Comparison of ENCODE assay signal across 17 cellular contexts in genomic region chr14:60777856-60778578, GRCh38. TPM values are rescaled to one million over a fixed set of nuclear protein-coding genes. Genes with fewer than 3 reads are reported as not detected.
DNase-seq lines count a peak whose midpoint lies in the region; ATAC-seq and TF ChIP-seq lines count a peak whose summit lies in the region.
"Had no signal": no experiment of that assay in that cellular context is flagged by ENCODE, and none has a peak within 500 bp of the region (broad histone marks: within the 10 kb centered on the region; RNA-seq: fewer than 3 reads in every experiment).

No MANE protein-coding gene starts in this region.

- no peak overlapping the region for H3K4me3 ChIP-seq in fibroblast of villous mesenchyme (ENCODE audit: low read depth, low read length)
- H3K4me3 ChIP-seq in naive thymus-derived CD4-positive, alpha-beta T cell (ENCODE audit: low read length): no peak overlapping the region
- H3K4me3 ChIP-seq: heart right ventricle had no signal

- no peaks in the 10 kb centered on the region for H3K36me3 ChIP-seq in naive thymus-derived CD4-positive, alpha-beta T cell (ENCODE audit: control insufficient read depth in 2 of 3, insufficient read depth in 3 of 3, low read length in 3 of 3)
- H3K36me3 ChIP-seq: heart right ventricle had no signal

- TF ChIP-seq CTCF in fibroblast of villous mesenchyme (IDR thresholded peaks at IDR 0.05; ENCODE audit: insufficient read depth, low read depth, low read length): no peak

- peak; percentile 41 to 61 for ATAC-seq in activated CD4-positive, CD25-positive, alpha-beta regulatory T cell treated with anti-CD3 and anti-CD28 coated beads, Interleukin-2, amount 50 U/mL, for 24 hours
- peak; percentile 60 for ATAC-seq in activated T-helper 17 cell treated with anti-CD3 and anti-CD28 coated beads, Interleukin-2, amount 50 U/mL, for 72 hours (replicated peaks)
- no peak for ATAC-seq in naive thymus-derived CD4-positive, alpha-beta T cell
- ATAC-seq: WTC11 had no signal

- POLR2A ChIA-PET in naive thymus-derived CD4-positive, alpha-beta T cell (lab: Charles Lee): no interaction called here

- H3K36me3 Mint-ChIP-seq in activated T-helper 17 cell treated with anti-CD3 and anti-CD28 coated beads, Interleukin-2, amount 50 U/mL, for 72 hours (ENCODE audit: low read depth): no peaks in the 10 kb centered on the region
- H3K36me3 Mint-ChIP-seq in naive thymus-derived CD4-positive, alpha-beta T cell: peaks cover 0 to 3% (median 0%) of the 10 kb centered on the region in 5 donors
- H3K36me3 Mint-ChIP-seq: WTC11 had no signal

- H3K27me3 ChIP-seq in naive thymus-derived CD4-positive, alpha-beta T cell (ENCODE audit: control insufficient read depth in 2 of 2, insufficient read depth in 2 of 2, low read length in 2 of 2): no peaks in the 10 kb centered on the region
- H3K27me3 ChIP-seq: heart right ventricle had no signal

- no peak overlapping the region for H3K27ac Mint-ChIP-seq in activated T-helper 17 cell treated with anti-CD3 and anti-CD28 coated beads, Interleukin-2, amount 50 U/mL, for 72 hours
- no peak overlapping the region for H3K27ac Mint-ChIP-seq in naive thymus-derived CD4-positive, alpha-beta T cell
- H3K27ac Mint-ChIP-seq: activated T-cell treated with anti-CD3 and anti-CD28 coated beads, Interleukin-2, amount 50 U/mL, for 72 hours; progenitor cell of endocrine pancreas; WTC11 had no signal

- intact Hi-C loops in naive thymus-derived CD4-positive, alpha-beta T cell (cut with micrococcal nuclease): no loop called here

- no peaks in the 10 kb centered on the region for H3K9me3 ChIP-seq in naive thymus-derived CD4-positive, alpha-beta T cell (ENCODE audit: control insufficient read depth in 2 of 3, low read length in 3 of 3)
- H3K9me3 ChIP-seq: heart right ventricle had no signal

- peaks cover 6% of the 10 kb centered on the region for H3K4me1 Mint-ChIP-seq in activated T-helper 17 cell treated with anti-CD3 and anti-CD28 coated beads, Interleukin-2, amount 50 U/mL, for 72 hours
- H3K4me1 Mint-ChIP-seq in naive thymus-derived CD4-positive, alpha-beta T cell: peaks cover 6 to 27% (median 19%) of the 10 kb centered on the region in 7 donors

- no peak for DNase-seq in activated CD4-positive, CD25-positive, alpha-beta regulatory T cell (lab: John Stamatoyannopoulos, UW)
- DNase-seq in fibroblast of villous mesenchyme (ENCODE audit: low read depth) (peak; percentile 55), superior temporal gyrus (ENCODE audit: extremely low spot score) (peak; percentile 21), NCI-H1417 (lab: John Stamatoyannopoulos, UW) (no peak)
- DNase-seq in activated naive CD4-positive, alpha-beta T cell treated with anti-CD3 and anti-CD28 coated beads, Interleukin-2, amount 50 U/mL, for 16 hours: no peak
- no peak for DNase-seq in naive thymus-derived CD4-positive, alpha-beta T cell
- DNase-seq: activated T-cell treated with anti-CD3 and anti-CD28 coated beads, Interleukin-2, amount 50 U/mL, for 72 hours; cerebellar nuclear complex; DMS79 treated with DMSO at 0.1 percent for 48 hours; SHP77; substantia nigra had no signal

- no peaks in the 10 kb centered on the region for H3K27me3 Mint-ChIP-seq in activated T-helper 17 cell treated with anti-CD3 and anti-CD28 coated beads, Interleukin-2, amount 50 U/mL, for 72 hours
- H3K27me3 Mint-ChIP-seq in naive thymus-derived CD4-positive, alpha-beta T cell: no peaks in the 10 kb centered on the region
- H3K27me3 Mint-ChIP-seq: progenitor cell of endocrine pancreas had no signal

- peaks cover 0 to 3% of the 10 kb centered on the region in 2 donors for H3K4me1 ChIP-seq in naive thymus-derived CD4-positive, alpha-beta T cell (ENCODE audit: control insufficient read depth in 2 of 2, insufficient read depth in 2 of 2, low read length in 2 of 2)

- no peaks in the 10 kb centered on the region for H3K9me3 Mint-ChIP-seq in activated T-helper 17 cell treated with anti-CD3 and anti-CD28 coated beads, Interleukin-2, amount 50 U/mL, for 72 hours
- no peaks in the 10 kb centered on the region for H3K9me3 Mint-ChIP-seq in naive thymus-derived CD4-positive, alpha-beta T cell
- H3K9me3 Mint-ChIP-seq: activated T-cell treated with anti-CD3 and anti-CD28 coated beads, Interleukin-2, amount 50 U/mL, for 72 hours; WTC11 had no signal

- no peak overlapping the region for H3K27ac ChIP-seq in naive thymus-derived CD4-positive, alpha-beta T cell (ENCODE audit: low read depth, low read length)
- H3K27ac ChIP-seq: 22Rv1 had no signal

- no peak overlapping the region for H3K4me3 Mint-ChIP-seq in activated T-helper 17 cell treated with anti-CD3 and anti-CD28 coated beads, Interleukin-2, amount 50 U/mL, for 72 hours
- no peak overlapping the region for H3K4me3 Mint-ChIP-seq in naive thymus-derived CD4-positive, alpha-beta T cell
- H3K4me3 Mint-ChIP-seq: activated T-cell treated with anti-CD3 and anti-CD28 coated beads, Interleukin-2, amount 50 U/mL, for 72 hours; WTC11 had no signal

- CTCF ChIA-PET in naive thymus-derived CD4-positive, alpha-beta T cell (lab: Charles Lee): no interaction called here

RNA-seq across cellular contexts. Expression of gene MNAT1, which starts 43.5 kb away (rescaled TPM):
- total RNA-seq in activated T-helper 17 cell treated with anti-CD3 and anti-CD28 coated beads, Interleukin-2, amount 50 U/mL, for 72 hours: 10 to 100 TPM; 13.4 to 29.9 TPM
- total RNA-seq in fibroblast of villous mesenchyme: 59.3 and 71.7 TPM in 2 replicates
- total RNA-seq in naive thymus-derived CD4-positive, alpha-beta T cell: 10 to 100 TPM; 16.0 to 39.1 (median 20.0) TPM
- polyA plus RNA-seq in naive thymus-derived CD4-positive, alpha-beta T cell: 10 to 100 TPM; 11.8 to 18.3 TPM

RNA-seq across cellular contexts. Expression of gene SIX4, which starts 53.9 kb away (rescaled TPM):
- under 1 TPM in 1 of 2 donors, not detected in 1; 0.54 TPM for total RNA-seq in activated T-helper 17 cell treated with anti-CD3 and anti-CD28 coated beads, Interleukin-2, amount 50 U/mL, for 72 hours
- total RNA-seq in fibroblast of villous mesenchyme: 8.7 and 14.7 TPM in 2 replicates
- total RNA-seq in naive thymus-derived CD4-positive, alpha-beta T cell: under 1 TPM in 1 of 5 experiments, not detected in 4; 0.46 TPM
- not detected for polyA plus RNA-seq in naive thymus-derived CD4-positive, alpha-beta T cell

Comparison
In these comparisons a context has a peak if more than half of its experiments do, and no peak if none do; other contexts are left out.
1. DNase-seq: peak in fibroblast of villous mesenchyme (single experiment) and superior temporal gyrus (single experiment); none in activated CD4-positive, CD25-positive, alpha-beta regulatory T cell (0 of 4), activated naive CD4-positive, alpha-beta T cell treated with anti-CD3 and anti-CD28 coated beads, Interleukin-2, amount 50 U/mL, for 16 hours (single experiment), naive thymus-derived CD4-positive, alpha-beta T cell (0 of 9) and NCI-H1417 (0 of 3).